ENCODE assay signal across 8 cellular contexts in the genomic region with DNA sequence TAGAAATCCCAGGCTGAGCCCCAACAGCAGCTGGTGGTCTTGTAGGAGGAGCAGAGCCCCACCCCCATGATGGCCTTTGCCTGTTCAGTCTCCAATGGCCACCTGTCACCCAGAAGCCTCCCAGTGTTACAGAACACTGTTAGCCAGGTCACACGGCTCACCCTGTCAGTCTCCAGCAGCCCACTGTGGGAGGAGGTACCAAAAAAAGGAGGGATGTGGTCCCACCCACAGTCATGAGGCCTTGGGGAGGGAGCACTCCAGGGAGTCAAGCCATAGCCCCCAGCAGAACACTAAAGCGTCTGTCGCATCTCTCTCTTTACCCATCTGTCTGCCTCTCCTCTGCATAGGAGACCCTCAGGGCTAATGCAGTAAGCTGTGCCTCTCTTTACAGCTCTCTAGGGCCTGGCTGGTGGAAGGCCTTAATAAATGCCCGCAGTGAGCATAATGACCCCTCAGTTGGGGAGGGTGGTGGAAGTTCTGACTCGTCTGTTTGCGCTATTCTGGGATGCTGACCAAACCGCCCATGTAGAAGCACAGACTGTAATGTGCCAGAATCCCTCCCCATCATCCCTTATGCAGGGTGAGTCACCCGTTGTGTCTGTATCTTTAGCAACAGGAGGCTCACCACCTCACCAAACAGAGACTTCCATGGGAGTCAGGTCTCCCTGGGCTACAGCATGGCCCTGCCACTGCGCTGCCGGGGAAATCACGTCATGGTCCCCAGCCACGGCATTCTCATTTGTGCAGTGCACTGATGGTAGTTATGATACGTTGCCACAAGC. TPM values are rescaled to one million over a fixed set of nuclear protein-coding genes. Genes with fewer than 3 reads are reported as not detected.
A peak's percentile ranks its signal among the peaks of the same experiment; 100 is the strongest.
DNase-seq lines count a peak whose midpoint lies in the region; ATAC-seq and TF ChIP-seq lines count a peak whose summit lies in the region.

No MANE protein-coding gene starts in this region.

- ATAC-seq in Right ventricle myocardium superior (ENCODE audit: poor library complexity) (peak; percentile 29), Right ventricle myocardium inferior (no peak), GM19455 (IDR thresholded peaks at IDR 0.05; ENCODE audit: unreplicated experiment) (no peak), HG02678 (IDR thresholded peaks at IDR 0.05; ENCODE audit: unreplicated experiment) (no peak)

- H3K4me1 ChIP-seq in mucosa of stomach (ENCODE audit: control insufficient read depth, insufficient read depth, low read length) = no peaks in the 10 kb centered on the region
- no peaks in the 10 kb centered on the region for H3K4me1 ChIP-seq in Caco-2

- no peak for TF ChIP-seq CTCF in epithelial cell of esophagus (IDR thresholded peaks at IDR 0.05; ENCODE audit: insufficient read depth, low read depth, low read length, missing control alignments)
- TF ChIP-seq CTCF in Caco-2 (IDR thresholded peaks at IDR 0.05; ENCODE audit: insufficient read depth in 1 of 2, low read depth in 1 of 2, low read length in 1 of 2, severe bottlenecking in 1 of 2, unreplicated experiment in 1 of 2) = no peak

- H3K27ac Mint-ChIP-seq in Caco-2 (ENCODE audit: unreplicated experiment) = no peak overlapping the region
- H3K27ac Mint-ChIP-seq in activated T-helper 2 cell treated with anti-CD3 and anti-CD28 coated beads, Interferon-gamma antibody, Interleukin-2, Interleukin-4, amounts not matched to agents 10 μg/mL and 5 μg/mL and 100 μg/mL, durations not matched to agents 14 hours and 24 hours and 36 hours = no peak overlapping the region

- DNase-seq in Right ventricle myocardium superior (no peak), Right ventricle myocardium inferior (ENCODE audit: missing footprints) (no peak), epithelial cell of esophagus (ENCODE audit: low read depth) (peak; percentile 19), Caco-2 (no peak)
- no peak for DNase-seq in activated T-helper 2 cell treated with anti-CD3 and anti-CD28 coated beads, Interferon-gamma antibody, Interleukin-2, Interleukin-4, amounts not matched to agents 10 μg/mL and 5 μg/mL and 100 μg/mL, durations not matched to agents 14 hours and 24 hours and 36 hours (ENCODE audit: low spot score)

- H3K4me3 Mint-ChIP-seq in Caco-2 (ENCODE audit: unreplicated experiment) = no peak overlapping the region
- H3K4me3 Mint-ChIP-seq in activated T-helper 2 cell treated with anti-CD3 and anti-CD28 coated beads, Interferon-gamma antibody, Interleukin-2, Interleukin-4, amounts not matched to agents 10 μg/mL and 5 μg/mL and 100 μg/mL, durations not matched to agents 14 hours and 24 hours and 36 hours (ENCODE audit: low read depth) = no peak overlapping the region

- intact Hi-C loops in Right ventricle myocardium superior (cut with DNase I) = no loop called here
- intact Hi-C loops in Right ventricle myocardium inferior (cut with DNase I) = no loop called here
- intact Hi-C loops in Caco-2 (cut with micrococcal nuclease; ENCODE audit: unreplicated experiment) = loop anchor here (5.0 kb wide), 2 partner anchors 56 to 491 kb away; no protein-coding TSS in a partner anchor
- intact Hi-C loops in activated T-helper 2 cell treated with anti-CD3 and anti-CD28 coated beads, Interferon-gamma antibody, Interleukin-2, Interleukin-4, amounts not matched to agents 10 μg/mL and 5 μg/mL and 100 μg/mL, durations not matched to agents 14 hours and 24 hours and 36 hours (cut with micrococcal nuclease) = no loop called here

- no peaks in the 10 kb centered on the region for H3K36me3 ChIP-seq in mucosa of stomach (ENCODE audit: control insufficient read depth, insufficient read depth, low read length)
- no peaks in the 10 kb centered on the region for H3K36me3 ChIP-seq in Caco-2 (ENCODE audit: control insufficient read depth, insufficient read depth, low read length)

- no TSS peak for BruUV-seq in Caco-2 (replicated peaks; lab: Mats Ljungman, UMichigan)

- H3K4me1 Mint-ChIP-seq in Caco-2 (ENCODE audit: low read depth, unreplicated experiment) = no peaks in the 10 kb centered on the region
- no peaks in the 10 kb centered on the region for H3K4me1 Mint-ChIP-seq in activated T-helper 2 cell treated with anti-CD3 and anti-CD28 coated beads, Interferon-gamma antibody, Interleukin-2, Interleukin-4, amounts not matched to agents 10 μg/mL and 5 μg/mL and 100 μg/mL, durations not matched to agents 14 hours and 24 hours and 36 hours (ENCODE audit: low read depth)

- H3K4me3 ChIP-seq in epithelial cell of esophagus (ENCODE audit: low read length) = no peak overlapping the region
- H3K4me3 ChIP-seq in mucosa of stomach (ENCODE audit: low read length) = no peak overlapping the region
- H3K4me3 ChIP-seq in Caco-2 (ENCODE audit: low read depth, low read length) = no peak overlapping the region

- no peaks in the 10 kb centered on the region for H3K9me3 Mint-ChIP-seq in Caco-2 (ENCODE audit: unreplicated experiment)
- no peaks in the 10 kb centered on the region for H3K9me3 Mint-ChIP-seq in activated T-helper 2 cell treated with anti-CD3 and anti-CD28 coated beads, Interferon-gamma antibody, Interleukin-2, Interleukin-4, amounts not matched to agents 10 μg/mL and 5 μg/mL and 100 μg/mL, durations not matched to agents 14 hours and 24 hours and 36 hours

- H3K9ac ChIP-seq in mucosa of stomach (ENCODE audit: low read length) = peak overlapping the region; percentile 43

- POLR2A ChIA-PET in Caco-2 (lab: Charles Lee) = no interaction called here

- H3K36me3 Mint-ChIP-seq in Caco-2 (ENCODE audit: insufficient read depth, unreplicated experiment) = no peaks in the 10 kb centered on the region
- H3K36me3 Mint-ChIP-seq in activated T-helper 2 cell treated with anti-CD3 and anti-CD28 coated beads, Interferon-gamma antibody, Interleukin-2, Interleukin-4, amounts not matched to agents 10 μg/mL and 5 μg/mL and 100 μg/mL, durations not matched to agents 14 hours and 24 hours and 36 hours (ENCODE audit: low read depth) = no peaks in the 10 kb centered on the region

- CTCF ChIA-PET in Caco-2 (lab: Charles Lee) = interaction anchor here (1.2 kb wide), 1 partner anchor 47 kb away, joined by 3 read pairs; no protein-coding TSS in a partner anchor

- H3K27me3 Mint-ChIP-seq in Caco-2 (ENCODE audit: insufficient read depth, unreplicated experiment) = peaks cover 10% of the 10 kb centered on the region
- H3K27me3 Mint-ChIP-seq in activated T-helper 2 cell treated with anti-CD3 and anti-CD28 coated beads, Interferon-gamma antibody, Interleukin-2, Interleukin-4, amounts not matched to agents 10 μg/mL and 5 μg/mL and 100 μg/mL, durations not matched to agents 14 hours and 24 hours and 36 hours (ENCODE audit: low read depth) = no peaks in the 10 kb centered on the region

- H3K27me3 ChIP-seq in mucosa of stomach (ENCODE audit: control insufficient read depth, insufficient read depth, low read length) (no peaks in the 10 kb centered on the region), Caco-2 (replicated peaks; ENCODE audit: control insufficient read depth, insufficient read depth, low read length) (no peaks in the 10 kb centered on the region)

- H3K9me3 ChIP-seq in mucosa of stomach (ENCODE audit: control insufficient read depth, low read length) = no peaks in the 10 kb centered on the region
- no peaks in the 10 kb centered on the region for H3K9me3 ChIP-seq in Caco-2

RNA-seq across cellular contexts. Expression of gene C14orf132, which starts 14.6 kb away (rescaled TPM):
- total RNA-seq in Right ventricle myocardium superior (2.4 TPM), Right ventricle myocardium inferior (1.5 TPM), Caco-2 (2022) (0.05 and 0.20 TPM in 2 replicates)
- total RNA-seq in activated T-helper 2 cell treated with anti-CD3 and anti-CD28 coated beads, Interferon-gamma antibody, Interleukin-2, Interleukin-4, amounts not matched to agents 10 μg/mL and 5 μg/mL and 100 μg/mL, durations not matched to agents 14 hours and 24 hours and 36 hours = 1.1 and 1.6 TPM in 2 replicates
